8 cellular contexts compared by ENCODE assay signal in the genomic region with DNA sequence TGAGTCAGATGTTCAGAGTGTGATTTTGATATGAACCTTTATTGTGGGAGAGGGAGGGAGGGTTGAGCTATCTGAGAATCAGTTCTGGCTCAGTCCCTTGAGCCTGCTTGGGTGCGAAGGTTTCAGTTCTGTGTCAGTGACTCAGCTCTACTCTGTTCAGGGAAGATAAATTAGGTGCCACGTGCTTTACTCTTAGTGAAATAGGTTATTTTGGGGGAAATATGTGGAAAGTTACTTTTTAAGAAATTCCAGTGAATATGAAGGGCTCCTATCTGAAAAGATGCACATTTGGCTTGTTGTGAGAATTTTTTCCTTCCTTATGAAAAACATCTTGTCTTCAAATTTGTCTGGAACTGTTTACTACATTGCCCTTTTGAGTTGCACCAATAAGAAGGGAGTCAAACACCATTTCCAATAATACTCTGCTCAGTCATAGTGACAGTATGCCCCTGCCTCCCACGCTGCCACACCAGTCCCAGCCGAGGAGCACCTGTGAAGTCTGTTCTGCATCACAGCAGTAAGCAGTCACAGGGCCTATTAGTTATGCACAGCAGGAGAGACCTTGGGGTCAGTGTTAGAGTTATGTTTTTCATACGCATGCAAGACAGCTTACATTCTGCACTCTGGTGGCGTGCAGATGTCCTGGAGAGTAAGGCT. TPM values are rescaled to one million over a fixed set of nuclear protein-coding genes. Genes with fewer than 3 reads are reported as not detected.
DNase-seq lines count a peak whose midpoint lies in the region; ATAC-seq lines count a peak whose summit lies in the region.

No MANE protein-coding gene starts in this region.

- H3K4me3 Mint-ChIP-seq in activated naive CD8-positive, alpha-beta T cell treated with anti-CD3 and anti-CD28 coated beads, Interleukin-2, amount 50 U/mL, for 24 hours = peak overlapping the region; percentile 26

- H3K27ac Mint-ChIP-seq in activated naive CD8-positive, alpha-beta T cell treated with anti-CD3 and anti-CD28 coated beads, Interleukin-2, amount 50 U/mL, for 24 hours = peak overlapping the region; percentile 64

- no peaks in the 10 kb centered on the region for H3K36me3 Mint-ChIP-seq in activated naive CD8-positive, alpha-beta T cell treated with anti-CD3 and anti-CD28 coated beads, Interleukin-2, amount 50 U/mL, for 24 hours (ENCODE audit: low read depth)

- intact Hi-C loops in Right ventricle myocardium inferior (cut with DNase I) = no loop called here

- H3K9me3 Mint-ChIP-seq in activated naive CD8-positive, alpha-beta T cell treated with anti-CD3 and anti-CD28 coated beads, Interleukin-2, amount 50 U/mL, for 24 hours = peaks cover under 1% of the 10 kb centered on the region

- H3K27me3 Mint-ChIP-seq in activated naive CD8-positive, alpha-beta T cell treated with anti-CD3 and anti-CD28 coated beads, Interleukin-2, amount 50 U/mL, for 24 hours = no peaks in the 10 kb centered on the region

- ATAC-seq in GM19468 (IDR thresholded peaks at IDR 0.05; ENCODE audit: extremely low read depth, unreplicated experiment) = peak; percentile 90
- ATAC-seq in HG03457 (IDR thresholded peaks at IDR 0.05; ENCODE audit: unreplicated experiment) = peak; percentile 94
- ATAC-seq in activated naive CD8-positive, alpha-beta T cell treated with anti-CD3 and anti-CD28 coated beads, Interleukin-2, amount 50 U/mL, for 24 hours = peak; percentile 96
- ATAC-seq in Right ventricle myocardium inferior = no peak

- H3K4me1 Mint-ChIP-seq in activated naive CD8-positive, alpha-beta T cell treated with anti-CD3 and anti-CD28 coated beads, Interleukin-2, amount 50 U/mL, for 24 hours = peaks cover 53% of the 10 kb centered on the region

- DNase-seq in GM03348 (ENCODE audit: low spot score) (peak; percentile 54), EL (no peak), foreskin melanocyte (no peak), Right ventricle myocardium inferior (ENCODE audit: missing footprints) (no peak)
- peak; percentile 48 for DNase-seq in activated naive CD8-positive, alpha-beta T cell treated with anti-CD3 and anti-CD28 coated beads, Interleukin-2, amount 50 U/mL, for 24 hours
- peak; percentile 20 to 29 for DNase-seq in stimulated activated CD4-positive, alpha-beta T cell treated with anti-CD3 and anti-CD28 coated beads, Interleukin-12 subunit alpha, Interleukin-12 subunit beta, amount 100 ng/mL, for 24 hours (ENCODE audit: low read depth in 2 of 2)

RNA-seq across cellular contexts. Expression of gene DNAH7, which starts 32.8 kb away (rescaled TPM):
- 0.05 TPM for total RNA-seq in Right ventricle myocardium inferior

Comparison
In these comparisons a context has a peak if more than half of its experiments do, and no peak if none do; other contexts are left out.
1. DNase-seq: peak in GM03348 (single experiment), activated naive CD8-positive, alpha-beta T cell treated with anti-CD3 and anti-CD28 coated beads, Interleukin-2, amount 50 U/mL, for 24 hours (single experiment) and stimulated activated CD4-positive, alpha-beta T cell treated with anti-CD3 and anti-CD28 coated beads, Interleukin-12 subunit alpha, Interleukin-12 subunit beta, amount 100 ng/mL, for 24 hours (2 of 2); none in EL (single experiment), foreskin melanocyte (single experiment) and Right ventricle myocardium inferior (single experiment).